In the genomic region with DNA sequence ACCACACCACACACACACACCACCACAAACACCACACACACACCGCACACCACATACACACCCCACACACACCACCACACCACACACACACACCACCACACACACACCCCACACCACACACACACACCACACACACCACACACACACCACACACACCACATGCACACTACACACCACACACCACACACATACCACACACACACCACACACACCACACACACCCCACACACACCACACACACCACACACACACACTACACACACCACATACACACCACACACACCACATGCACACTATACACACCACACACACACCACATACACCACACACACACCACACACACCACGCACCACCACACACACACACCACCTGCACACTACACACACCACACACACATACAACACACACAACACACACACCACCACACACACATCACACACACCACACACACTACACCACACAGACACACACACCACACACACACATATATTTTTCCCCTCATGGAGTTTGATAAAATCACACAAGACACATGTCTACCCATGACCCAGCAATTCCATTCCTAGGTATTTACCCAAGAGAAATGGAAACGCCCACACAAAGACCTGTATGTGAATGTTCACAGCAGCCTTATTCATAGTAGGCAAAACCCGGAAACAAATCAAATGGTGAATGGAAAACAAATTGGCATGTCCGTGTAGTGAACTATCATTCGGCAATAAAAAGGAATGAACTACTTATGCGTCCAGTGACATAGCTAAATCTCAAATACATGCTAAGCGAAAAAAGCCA, we compare ENCODE assay signal across 17 cellular contexts. TPM values are rescaled to one million over a fixed set of nuclear protein-coding genes. Genes with fewer than 3 reads are reported as not detected.
DNase-seq lines count a peak whose midpoint lies in the region; ATAC-seq lines count a peak whose summit lies in the region.
"Had no signal": no experiment of that assay in that cellular context is flagged by ENCODE, and none has a peak within 500 bp of the region (broad histone marks: within the 10 kb centered on the region; RNA-seq: fewer than 3 reads in every experiment).

No MANE protein-coding gene starts in this region.

- H3K9me3 Mint-ChIP-seq in activated T-cell treated with anti-CD3 and anti-CD28 coated beads, Interleukin-2, amount 50 U/mL, for 72 hours: peaks cover 0 to 3% of the 10 kb centered on the region in 2 donors
- no peaks in the 10 kb centered on the region for H3K9me3 Mint-ChIP-seq in T-helper 2 cell treated with Interferon-gamma antibody and Interleukin-4, amounts not matched to agents 5 μg/mL and 100 μg/mL, for 36 hours
- no peaks in the 10 kb centered on the region for H3K9me3 Mint-ChIP-seq in effector memory CD8-positive, alpha-beta T cell
- H3K9me3 Mint-ChIP-seq in stimulated activated naive CD8-positive, alpha-beta T cell treated with anti-CD3 and anti-CD28 coated beads, Interleukin-15, Interleukin-2, amounts not matched to agents 100 ng/mL and 50 ng/mL, for 24 hours: peaks cover 4% of the 10 kb centered on the region
- H3K9me3 Mint-ChIP-seq: activated B cell treated with CpG ODN at 0.5 μM for 24 hours, endodermal cell, neural crest cell had no signal

- peaks cover 90% of the 10 kb centered on the region for H3K4me1 Mint-ChIP-seq in activated T-cell treated with anti-CD3 and anti-CD28 coated beads, Interleukin-2, amount 50 U/mL, for 72 hours (ENCODE audit: low read depth)
- H3K4me1 Mint-ChIP-seq in T-helper 2 cell treated with Interferon-gamma antibody and Interleukin-4, amounts not matched to agents 5 μg/mL and 100 μg/mL, for 36 hours (ENCODE audit: low read depth): peaks cover 66% of the 10 kb centered on the region
- H3K4me1 Mint-ChIP-seq in effector memory CD8-positive, alpha-beta T cell (ENCODE audit: low read depth in 2 of 2): peaks cover 37 to 47% of the 10 kb centered on the region in 2 donors
- H3K4me1 Mint-ChIP-seq in stimulated activated naive CD8-positive, alpha-beta T cell treated with anti-CD3 and anti-CD28 coated beads, Interleukin-15, Interleukin-2, amounts not matched to agents 100 ng/mL and 50 ng/mL, for 24 hours (ENCODE audit: low read depth): peaks cover 90% of the 10 kb centered on the region

- H3K27ac Mint-ChIP-seq in activated T-cell treated with anti-CD3 and anti-CD28 coated beads, Interleukin-2, amount 50 U/mL, for 72 hours: peak overlapping the region; percentile 96
- H3K27ac Mint-ChIP-seq in T-helper 2 cell treated with Interferon-gamma antibody and Interleukin-4, amounts not matched to agents 5 μg/mL and 100 μg/mL, for 36 hours: peak overlapping the region; percentile 80
- H3K27ac Mint-ChIP-seq in effector memory CD8-positive, alpha-beta T cell: peak overlapping the region; percentile 8 to 32
- H3K27ac Mint-ChIP-seq in stimulated activated naive CD8-positive, alpha-beta T cell treated with anti-CD3 and anti-CD28 coated beads, Interleukin-15, Interleukin-2, amounts not matched to agents 100 ng/mL and 50 ng/mL, for 24 hours: peak overlapping the region; percentile 97
- H3K27ac Mint-ChIP-seq: activated B cell treated with CpG ODN at 0.5 μM for 24 hours, endodermal cell had no signal

- peak; percentile 9 to 18 for ATAC-seq in activated T-cell treated with anti-CD3 and anti-CD28 coated beads, Interleukin-2, amount 50 U/mL, for 72 hours (replicated peaks in 1 of 2)
- ATAC-seq in effector memory CD8-positive, alpha-beta T cell (replicated peaks): no peak
- ATAC-seq: foreskin keratinocyte had no signal

- DNase-seq in activated T-cell treated with anti-CD3 and anti-CD28 coated beads, Interleukin-2, amount 50 U/mL, for 72 hours: no peak
- no peak for DNase-seq in activated T-cell treated with anti-CD3 and anti-CD28 coated beads for 4 hours
- peak; percentile 57 for DNase-seq in T-helper 2 cell treated with Interferon-gamma antibody and Interleukin-4, amounts not matched to agents 5 μg/mL and 100 μg/mL, for 36 hours (ENCODE audit: low spot score)
- DNase-seq in effector memory CD8-positive, alpha-beta T cell: no peak
- no peak for DNase-seq in foreskin melanocyte
- no peak for DNase-seq in GDM1 (lab: John Stamatoyannopoulos, UW)
- DNase-seq in NCI-H524 treated with DMSO at 0.1 percent for 48 hours (lab: John Stamatoyannopoulos, UW): no peak
- DNase-seq: activated B cell treated with CpG ODN at 0.5 μM for 24 hours, activated gamma-delta T cell, endodermal cell, foreskin keratinocyte, NCI-H2081, retina, tibial artery had no signal

- H3K4me3 Mint-ChIP-seq in activated T-cell treated with anti-CD3 and anti-CD28 coated beads, Interleukin-2, amount 50 U/mL, for 72 hours: peak overlapping the region; percentile 23 to 51
- peak overlapping the region; percentile 1 for H3K4me3 Mint-ChIP-seq in T-helper 2 cell treated with Interferon-gamma antibody and Interleukin-4, amounts not matched to agents 5 μg/mL and 100 μg/mL, for 36 hours
- H3K4me3 Mint-ChIP-seq in effector memory CD8-positive, alpha-beta T cell: peak overlapping the region in 1 of 2 donors; percentile 8
- H3K4me3 Mint-ChIP-seq in stimulated activated naive CD8-positive, alpha-beta T cell treated with anti-CD3 and anti-CD28 coated beads, Interleukin-15, Interleukin-2, amounts not matched to agents 100 ng/mL and 50 ng/mL, for 24 hours: peak overlapping the region; percentile 49
- H3K4me3 Mint-ChIP-seq: activated B cell treated with CpG ODN at 0.5 μM for 24 hours, endodermal cell, neural crest cell had no signal

- H3K27me3 Mint-ChIP-seq in activated T-cell treated with anti-CD3 and anti-CD28 coated beads, Interleukin-2, amount 50 U/mL, for 72 hours (ENCODE audit: low read depth): no peaks in the 10 kb centered on the region
- no peaks in the 10 kb centered on the region for H3K27me3 Mint-ChIP-seq in T-helper 2 cell treated with Interferon-gamma antibody and Interleukin-4, amounts not matched to agents 5 μg/mL and 100 μg/mL, for 36 hours (ENCODE audit: low read depth)
- H3K27me3 Mint-ChIP-seq in effector memory CD8-positive, alpha-beta T cell: no peaks in the 10 kb centered on the region
- no peaks in the 10 kb centered on the region for H3K27me3 Mint-ChIP-seq in stimulated activated naive CD8-positive, alpha-beta T cell treated with anti-CD3 and anti-CD28 coated beads, Interleukin-15, Interleukin-2, amounts not matched to agents 100 ng/mL and 50 ng/mL, for 24 hours
- H3K27me3 Mint-ChIP-seq: activated B cell treated with CpG ODN at 0.5 μM for 24 hours had no signal

- peaks cover 25 to 47% of the 10 kb centered on the region in 2 donors for H3K36me3 Mint-ChIP-seq in activated T-cell treated with anti-CD3 and anti-CD28 coated beads, Interleukin-2, amount 50 U/mL, for 72 hours (ENCODE audit: insufficient read depth in 2 of 2)
- H3K36me3 Mint-ChIP-seq in T-helper 2 cell treated with Interferon-gamma antibody and Interleukin-4, amounts not matched to agents 5 μg/mL and 100 μg/mL, for 36 hours (ENCODE audit: low read depth): peaks cover 89% of the 10 kb centered on the region
- peaks cover 76% of the 10 kb centered on the region for H3K36me3 Mint-ChIP-seq in effector memory CD8-positive, alpha-beta T cell (ENCODE audit: insufficient read depth)
- peaks cover 89% of the 10 kb centered on the region for H3K36me3 Mint-ChIP-seq in stimulated activated naive CD8-positive, alpha-beta T cell treated with anti-CD3 and anti-CD28 coated beads, Interleukin-15, Interleukin-2, amounts not matched to agents 100 ng/mL and 50 ng/mL, for 24 hours (ENCODE audit: low read depth)

RNA-seq across cellular contexts. Expression of a gene that starts 14.3 kb away (rescaled TPM):
- total RNA-seq in activated T-cell treated with anti-CD3 and anti-CD28 coated beads, Interleukin-2, amount 50 U/mL, for 72 hours: 100 to 1,000 TPM; 285 to 317 TPM
- total RNA-seq: endodermal cell, foreskin keratinocyte, HT1080, neural crest cell had no signal

RNA-seq across cellular contexts. Expression of a gene that starts 44.6 kb away (rescaled TPM):
- total RNA-seq in activated T-cell treated with anti-CD3 and anti-CD28 coated beads, Interleukin-2, amount 50 U/mL, for 72 hours: 10 to 100 TPM; 13.0 to 14.9 TPM

Comparison
In these comparisons a context has a peak if more than half of its experiments do, and no peak if none do; other contexts are left out.
1. H3K27ac Mint-ChIP-seq: peak in every context shown above with its lines; median percentile 97 in stimulated activated naive CD8-positive, alpha-beta T cell treated with anti-CD3 and anti-CD28 coated beads, Interleukin-15, Interleukin-2, amounts not matched to agents 100 ng/mL and 50 ng/mL, for 24 hours; 96 in activated T-cell treated with anti-CD3 and anti-CD28 coated beads, Interleukin-2, amount 50 U/mL, for 72 hours; 80 in T-helper 2 cell treated with Interferon-gamma antibody and Interleukin-4, amounts not matched to agents 5 μg/mL and 100 μg/mL, for 36 hours; 20 in effector memory CD8-positive, alpha-beta T cell.